7 cellular contexts compared by ENCODE assay signal in the genomic region with DNA sequence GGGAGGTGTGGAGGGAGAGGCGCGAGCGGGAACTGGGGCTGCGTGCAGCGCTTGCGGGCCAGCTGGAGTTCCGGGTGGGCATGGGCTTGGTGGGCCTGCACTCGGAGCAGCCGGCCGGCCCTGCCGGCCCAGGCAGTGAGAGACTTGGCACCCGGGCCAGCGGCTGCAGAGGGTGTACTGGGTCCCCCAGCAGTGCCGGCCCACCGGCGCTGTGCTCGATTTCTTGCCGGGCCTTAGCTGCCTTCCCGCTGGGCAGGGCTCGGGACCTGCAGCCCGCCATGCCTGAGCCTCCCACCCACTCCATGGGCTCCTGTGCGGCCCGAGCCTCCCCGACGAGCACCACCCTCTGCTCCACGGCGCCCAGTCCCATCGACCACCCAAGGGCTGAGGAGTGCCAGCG. TPM values are rescaled to one million over a fixed set of nuclear protein-coding genes. Genes with fewer than 3 reads are reported as not detected.
DNase-seq lines count a peak whose midpoint lies in the region; ATAC-seq, FAIRE-seq and TF ChIP-seq lines count a peak whose summit lies in the region.
"Not testable (repeated sequence)": the region's sequence is repeated elsewhere in the genome, so short reads cannot be mapped to it uniquely, and the experiment has no call there.

No MANE protein-coding gene starts in this region.

- intact Hi-C loops in K562 (cut with micrococcal nuclease); HepG2 (cut with micrococcal nuclease; ENCODE audit: unreplicated experiment): not testable (repeated sequence)
- intact Hi-C loops in natural killer cell (cut with micrococcal nuclease), result loop anchor here (5.0 kb wide), 1 partner anchor 93 kb away; no protein-coding TSS in a partner anchor

- H3K27me3 ChIP-seq in K562 (ENCODE audit: control insufficient read depth in 2 of 2, insufficient read depth in 2 of 2, low read length in 2 of 2); HepG2 (ENCODE audit: control insufficient read depth in 1 of 2, insufficient read depth in 2 of 2, low read length in 2 of 2): not testable (repeated sequence)

- H3K4me2 ChIP-seq in K562 (ENCODE audit: insufficient read depth, low read length); HepG2 (ENCODE audit: low read depth, low read length): not testable (repeated sequence)

- H3K4me1 ChIP-seq in HEK293 (ENCODE audit: control insufficient read depth, insufficient read depth, low read length); K562 (replicated peaks in 1 of 2; ENCODE audit: control insufficient read depth in 2 of 2, insufficient read depth in 2 of 2, low read length in 2 of 2); HepG2 (ENCODE audit: insufficient read depth, low read length): not testable (repeated sequence)

- 93% methylated on average over 21 of the region's 29 CpGs for WGBS in K562 (ENCODE audit: insufficient coverage, low coverage, missing lambda C conversion rate)
- WGBS in HepG2 (ENCODE audit: low lambda C conversion rate), result 100% methylated on average over 6 of the region's 29 CpGs

- POLR2A ChIA-PET in HEK293 (lab: Yijun Ruan, JAX), result interaction anchor here (1.1 kb wide), 1 partner anchor 22 kb away, joined by 3 read pairs; the partner anchor contains the start of gene MARCHF6
- POLR2A ChIA-PET in RWPE1 (lab: Yijun Ruan, JAX; ENCODE audit: low non-redundant PET); HepG2 (lab: Yijun Ruan, JAX): not testable (repeated sequence)
- POLR2A ChIA-PET in activated naive CD8-positive, alpha-beta T cell treated with anti-CD3 and anti-CD28 coated beads, Interleukin-2, amount 10 ng/mL, durations not matched to agents 7 days and 5 days (lab: Charles Lee), result interaction anchor here (1.4 kb wide), 1 partner anchor 21 kb away, joined by 7 read pairs; the partner anchor contains the start of gene MARCHF6
- POLR2A ChIA-PET in K562 (lab: Yijun Ruan, JAX), result interaction anchor here (0.9 to 1.4 kb wide), 3 partner anchors 10 to 22 kb away, joined by 3 read pairs; no protein-coding TSS in a partner anchor

- CTCF ChIA-PET in HEK293 (lab: Yijun Ruan, JAX), result interaction anchor here (0.8 kb wide), 1 partner anchor 12 kb away, joined by 3 read pairs; no protein-coding TSS in a partner anchor
- CTCF ChIA-PET in RWPE1 (lab: Yijun Ruan, JAX); K562 (lab: Yijun Ruan, JAX; ENCODE audit: low intra/inter-chr PET ratio); HepG2 (lab: Yijun Ruan, JAX; ENCODE audit: low intra/inter-chr PET ratio, low total read pairs): not testable (repeated sequence)

- not testable (repeated sequence) for H3K9me3 ChIP-seq in HEK293 (ENCODE audit: control insufficient read depth, insufficient read depth, low read depth, low read length); KOPT-K1 (ENCODE audit: insufficient read depth, low read length, poor library complexity, severe bottlenecking); HepG2 (ENCODE audit: low read length)
- 0 out of 2 replicates have a peak, but pooled peaks cover 13% of the 10 kb centered on the region for H3K9me3 ChIP-seq in K562 (replicated peaks; ENCODE audit: control insufficient read depth, insufficient read depth, low read depth, low read length)

- not testable (repeated sequence) for H3K9me1 ChIP-seq in K562 (ENCODE audit: control insufficient read depth, insufficient read depth, low read length)

- H3K9me3 Mint-ChIP-seq in activated naive CD8-positive, alpha-beta T cell treated with anti-CD3 and anti-CD28 coated beads, Interleukin-2, amount 10 ng/mL, durations not matched to agents 7 days and 5 days; natural killer cell: not testable (repeated sequence)

- H3K4me3 ChIP-seq in HEK293 (ENCODE audit: low read depth, low read length); K562; HepG2 (replicated peaks in 1 of 3; ENCODE audit: insufficient read depth in 1 of 3, low read depth in 2 of 3, low read length in 3 of 3): not testable (repeated sequence)

- TF ChIP-seq EP300 in K562 (IDR thresholded peaks at IDR 0.05; ENCODE audit: low read length); HepG2 (IDR thresholded peaks at IDR 0.05; ENCODE audit: low read depth in 2 of 2, low read length in 2 of 2); HepG2 (CRISPR knock-in tag; IDR thresholded peaks at IDR 0.05; ENCODE audit: borderline replicate concordance): not testable (repeated sequence)

- peaks cover 93% of the 10 kb centered on the region for H3K79me2 ChIP-seq in K562 (ENCODE audit: control insufficient read depth, insufficient read depth, low read length)
- H3K79me2 ChIP-seq in HepG2 (ENCODE audit: insufficient read depth, low read length), result peaks cover 80% of the 10 kb centered on the region

- H3K27ac Mint-ChIP-seq in activated naive CD8-positive, alpha-beta T cell treated with anti-CD3 and anti-CD28 coated beads, Interleukin-2, amount 10 ng/mL, durations not matched to agents 7 days and 5 days, result peak overlapping the region; percentile 15
- peak overlapping the region; percentile 65 to 79 for H3K27ac Mint-ChIP-seq in natural killer cell

- H3K36me3 Mint-ChIP-seq in activated naive CD8-positive, alpha-beta T cell treated with anti-CD3 and anti-CD28 coated beads, Interleukin-2, amount 10 ng/mL, durations not matched to agents 7 days and 5 days, result peaks cover 34% of the 10 kb centered on the region
- not testable (repeated sequence) for H3K36me3 Mint-ChIP-seq in natural killer cell

- H2AFZ ChIP-seq in K562 (ENCODE audit: low read depth, low read length); HepG2 (ENCODE audit: low read length): not testable (repeated sequence)

- not testable (repeated sequence) for H4K20me1 ChIP-seq in K562 (replicated peaks; ENCODE audit: control insufficient read depth, insufficient read depth, low read length)
- peaks cover 23% of the 10 kb centered on the region for H4K20me1 ChIP-seq in HepG2 (ENCODE audit: insufficient read depth, low read length)

- not testable (repeated sequence) for DNase-seq in RWPE1 (ENCODE audit: low spot score); activated naive CD8-positive, alpha-beta T cell treated with anti-CD3 and anti-CD28 coated beads, Interleukin-2, amount 10 ng/mL, durations not matched to agents 7 days and 5 days; K562 (ENCODE audit: extremely low read depth in 1 of 4, low spot score in 3 of 4); HepG2 (ENCODE audit: low spot score); natural killer cell

- TF ChIP-seq CTCF in HEK293 (tag by site-specific recombination; IDR thresholded peaks at IDR 0.05); RWPE1 (conservative IDR thresholded peaks at IDR 0.05; ENCODE audit: low read depth); K562 (IDR thresholded peaks at IDR 0.05 in 2 of 3, conservative IDR thresholded peaks at IDR 0.05 in 1 of 3; ENCODE audit: insufficient read depth in 2 of 3, low read depth in 1 of 3, low read length in 3 of 3); HepG2 (CRISPR knock-in tag; IDR thresholded peaks at IDR 0.05); natural killer cell (IDR thresholded peaks at IDR 0.05): not testable (repeated sequence)

- H3K36me3 ChIP-seq in HEK293 (ENCODE audit: control insufficient read depth in 2 of 2, insufficient read depth in 1 of 2, low read length in 2 of 2) (peaks cover 11 to 19% of the 10 kb centered on the region in 2 experiments), KOPT-K1 (ENCODE audit: insufficient read depth, low read length) (peaks cover 17% of the 10 kb centered on the region), K562 (ENCODE audit: control insufficient read depth, insufficient read depth, low read length) (peaks cover 60% of the 10 kb centered on the region), HepG2 (replicated peaks in 1 of 2; ENCODE audit: control insufficient read depth in 1 of 2, insufficient read depth in 2 of 2, low read length in 2 of 2) (peaks cover 0 to 12% of the 10 kb centered on the region in 2 experiments; a peak in 1 of 5 replicates)

- in situ Hi-C loops in K562 (cut with MboI); HepG2 (cut with HindIII; ENCODE audit: extremely low pct_ligation_motif_present, low pct_unique_long_range_greater_than_20kb): not testable (repeated sequence)

- not testable (repeated sequence) for ATAC-seq in activated naive CD8-positive, alpha-beta T cell treated with anti-CD3 and anti-CD28 coated beads, Interleukin-2, amount 10 ng/mL, durations not matched to agents 7 days and 5 days (ENCODE audit: low read depth); K562; HepG2; natural killer cell

- not testable (repeated sequence) for TF ChIP-seq POLR2A in K562 (conservative IDR thresholded peaks at IDR 0.05); HepG2 (IDR thresholded peaks at IDR 0.05; ENCODE audit: insufficient read depth in 1 of 2, low read depth in 2 of 2, low read length in 2 of 2)

- not testable (repeated sequence) for H3K9ac ChIP-seq in K562 (ENCODE audit: insufficient read depth in 1 of 2, low read depth in 2 of 2, low read length in 2 of 2); HepG2 (ENCODE audit: insufficient read depth, low read depth, low read length)

- peaks cover 42% of the 10 kb centered on the region for H3K4me1 Mint-ChIP-seq in activated naive CD8-positive, alpha-beta T cell treated with anti-CD3 and anti-CD28 coated beads, Interleukin-2, amount 10 ng/mL, durations not matched to agents 7 days and 5 days
- H3K4me1 Mint-ChIP-seq in natural killer cell, result peaks cover 68 to 82% of the 10 kb centered on the region in 2 donors

- FAIRE-seq in K562 (lab: Jason Lieb, UNC); HepG2 (lab: Jason Lieb, UNC): not testable (repeated sequence)

- H3K27me3 Mint-ChIP-seq in activated naive CD8-positive, alpha-beta T cell treated with anti-CD3 and anti-CD28 coated beads, Interleukin-2, amount 10 ng/mL, durations not matched to agents 7 days and 5 days; natural killer cell (ENCODE audit: low read depth in 2 of 2): not testable (repeated sequence)

- TF ChIP-seq RAD21 in K562 (CRISPR knock-in tag; conservative IDR thresholded peaks at IDR 0.05 in 1 of 2, IDR thresholded peaks at IDR 0.05 in 1 of 2); HepG2 (CRISPR knock-in tag; IDR thresholded peaks at IDR 0.05): not testable (repeated sequence)

- not testable (repeated sequence) for H3K27ac ChIP-seq in HEK293 (ENCODE audit: extremely low read depth, low read depth, low read length); K562 (ENCODE audit: extremely low read depth, low read depth, low read length); HepG2 (ENCODE audit: extremely low read length, insufficient read depth, low read length)
- peak overlapping the region; percentile 51 for H3K27ac ChIP-seq in KOPT-K1 (ENCODE audit: low read depth, low read length, poor library complexity, severe bottlenecking)
- peak overlapping the region; percentile 4; the same call in 1 of the 2 replicates for H3K27ac ChIP-seq in RWPE1

- not testable (repeated sequence) for BruUV-seq in K562 (replicated peaks; lab: Mats Ljungman, UMichigan); HepG2 (replicated peaks; lab: Mats Ljungman, UMichigan)

- not testable (repeated sequence) for H3K4me3 Mint-ChIP-seq in activated naive CD8-positive, alpha-beta T cell treated with anti-CD3 and anti-CD28 coated beads, Interleukin-2, amount 10 ng/mL, durations not matched to agents 7 days and 5 days; natural killer cell

RNA-seq across cellular contexts. Expression of gene MARCHF6, which starts 21.7 kb away (rescaled TPM):
- 100 to 1,000 TPM; 127 to 135 TPM for total RNA-seq in activated naive CD8-positive, alpha-beta T cell treated with anti-CD3 and anti-CD28 coated beads, Interleukin-2, amount 10 ng/mL, durations not matched to agents 7 days and 5 days
- total RNA-seq in K562 (2011; cell fraction: chromatin; rRNA removed; ENCODE audit: low replicate concordance), result 561 and 734 TPM in 2 replicates
- total RNA-seq in K562 (2011; cell fraction: nucleolus; rRNA removed), result 300 and 404 TPM in 2 replicates
- 460 and 488 TPM in 2 replicates for total RNA-seq in K562 (2011; cell fraction: nucleoplasm; rRNA removed)
- total RNA-seq in K562 (2014; rRNA removed), result 68.1 and 82.1 TPM in 2 replicates
- 110 and 145 TPM in 2 replicates for total RNA-seq in K562 (2014; rRNA removed; fragmentation: Illumina TruSeq; extraction: Trizol)
- 73.8 and 74.1 TPM in 2 replicates for total RNA-seq in K562 (2015; rRNA removed; fragmentation: Illumina TruSeq; extraction: Trizol)
- total RNA-seq in K562 (2021), result 173 and 197 TPM in 2 replicates
- 363 and 456 TPM in 2 replicates for polyA plus RNA-seq in K562 (2011; rRNA removed)
- polyA plus RNA-seq in K562 (2011; cell fraction: cytosol; rRNA removed), result 108 and 266 TPM in 2 replicates
- polyA plus RNA-seq in K562 (2011; cell fraction: nucleus; rRNA removed), result 690 and 1,115 TPM in 2 replicates
- 113 TPM in 2 replicates for polyA plus RNA-seq in K562 (2012)
- 97.2 and 107 TPM in 2 replicates for polyA plus RNA-seq in K562 (2014; fragmentation: Illumina TruSeq; extraction: Trizol)
- polyA plus RNA-seq in K562 (2014; fragmentation: Nextera tagmentation; extraction: Ambion mirVana), result 100 to 1,000 TPM; 170 to 176 TPM
- polyA plus RNA-seq in K562 (2014; rRNA removed), result 113 and 116 TPM in 2 replicates
- polyA minus RNA-seq in K562 (2011; rRNA and poly(A)+ RNA removed), result 714 and 809 TPM in 2 replicates
- 187 and 222 TPM in 2 replicates for polyA minus RNA-seq in K562 (2011; cell fraction: cytosol; rRNA and poly(A)+ RNA removed)
- polyA minus RNA-seq in K562 (2011; cell fraction: nucleus; rRNA and poly(A)+ RNA removed), result 218 and 284 TPM in 2 replicates
- total RNA-seq in HepG2 (2016; rRNA removed; fragmentation: Illumina TruSeq; extraction: Trizol), result 39.5 and 48.6 TPM in 2 replicates
- total RNA-seq in HepG2 (2016; cell fraction: cytosol; rRNA removed; fragmentation: Illumina TruSeq; extraction: Trizol; ENCODE audit: low read depth), result 21.2 and 25.8 TPM in 2 replicates
- 34.4 and 49.1 TPM in 2 replicates for total RNA-seq in HepG2 (2016; cell fraction: insoluble cytoplasmic fraction; rRNA removed; fragmentation: Illumina TruSeq; extraction: Trizol)
- total RNA-seq in HepG2 (2016; cell fraction: membrane; rRNA removed; fragmentation: Illumina TruSeq; extraction: Trizol), result 11.9 and 12.7 TPM in 2 replicates
- total RNA-seq in HepG2 (2016; cell fraction: nucleus; rRNA removed; fragmentation: Illumina TruSeq; extraction: Trizol), result 71.7 and 86.1 TPM in 2 replicates
- polyA plus RNA-seq in HepG2 (2011; rRNA removed), result 107 and 115 TPM in 2 replicates
- polyA plus RNA-seq in HepG2 (2011; cell fraction: cytosol; rRNA removed), result 45.5 and 75.4 TPM in 2 replicates
- 244 and 247 TPM in 2 replicates for polyA plus RNA-seq in HepG2 (2011; cell fraction: nucleus; rRNA removed)
- polyA plus RNA-seq in HepG2 (2012), result 67.4 and 121 TPM in 2 replicates
- 1.8 and 2.0 TPM in 2 replicates for polyA plus RNA-seq in HepG2 (2016; cell fraction: cytosol; fragmentation: Illumina TruSeq; extraction: Trizol; ENCODE audit: low read depth)
- polyA plus RNA-seq in HepG2 (2016; cell fraction: insoluble cytoplasmic fraction; fragmentation: Illumina TruSeq; extraction: Trizol; ENCODE audit: low read depth), result 21.2 and 23.1 TPM in 2 replicates
- 3.2 and 3.8 TPM in 2 replicates for polyA plus RNA-seq in HepG2 (2016; cell fraction: membrane; fragmentation: Illumina TruSeq; extraction: Trizol; ENCODE audit: low read depth)
- 120 and 121 TPM in 2 replicates for polyA plus RNA-seq in HepG2 (2016; cell fraction: nucleus; fragmentation: Illumina TruSeq; extraction: Trizol; ENCODE audit: insufficient read depth, low read depth)
- polyA minus RNA-seq in HepG2 (2011; rRNA and poly(A)+ RNA removed; ENCODE audit: low replicate concordance), result 309 and 698 TPM in 2 replicates
- polyA minus RNA-seq in HepG2 (2011; cell fraction: cytosol; rRNA and poly(A)+ RNA removed), result 78.7 and 104 TPM in 2 replicates
- 179 and 204 TPM in 2 replicates for polyA minus RNA-seq in HepG2 (2011; cell fraction: nucleus; rRNA and poly(A)+ RNA removed)
- total RNA-seq in natural killer cell, result 100 to 1,000 TPM; 160 to 173 (median 164) TPM
